Comparison of ENCODE assay signal across 26 cellular contexts in genomic region chrX:120794525-120794975, GRCh38.
DNase-seq lines count a peak whose midpoint lies in the region; ATAC-seq and TF ChIP-seq lines count a peak whose summit lies in the region.
"Had no signal": no experiment of that assay in that cellular context is flagged by ENCODE, and none has a peak within 500 bp of the region (broad histone marks: within the 10 kb centered on the region; RNA-seq: fewer than 3 reads in every experiment).

No MANE protein-coding gene starts in this region.

- no peaks in the 10 kb centered on the region for H3K27me3 Mint-ChIP-seq in activated CD4-positive, alpha-beta memory T cell treated with anti-CD3 and anti-CD28 coated beads for 36 hours
- H3K27me3 Mint-ChIP-seq in activated CD4-positive, alpha-beta memory T cell treated with anti-CD3 and anti-CD28 coated beads, Interleukin-2, amount 10 ng/mL, durations not matched to agents 7 days and 5 days, result no peaks in the 10 kb centered on the region
- H3K27me3 Mint-ChIP-seq in naive thymus-derived CD4-positive, alpha-beta T cell, result no peaks in the 10 kb centered on the region
- H3K27me3 Mint-ChIP-seq: IgD-negative memory B cell had no signal

- H2AFZ ChIP-seq in OCI-LY7 (ENCODE audit: low read length), result peak overlapping the region; percentile 46; the same call in 1 of the 2 replicates
- H2AFZ ChIP-seq: neural progenitor cell had no signal

- H3K36me3 ChIP-seq in OCI-LY7 (ENCODE audit: insufficient read depth, low read length), result no peaks in the 10 kb centered on the region
- no peaks in the 10 kb centered on the region for H3K36me3 ChIP-seq in naive thymus-derived CD4-positive, alpha-beta T cell (ENCODE audit: control insufficient read depth in 2 of 3, insufficient read depth in 3 of 3, low read length in 3 of 3)
- H3K36me3 ChIP-seq: ascending aorta; BLaER1 treated with 17β-estradiol and CSF1 and Interleukin-3, amounts not matched to agents 10 nM and 100 nM; neural progenitor cell; prostate gland; spleen had no signal

- POLR2A ChIA-PET in activated CD4-positive, alpha-beta memory T cell treated with anti-CD3 and anti-CD28 coated beads for 36 hours (lab: Charles Lee), result no interaction called here
- POLR2A ChIA-PET in activated CD4-positive, alpha-beta memory T cell treated with anti-CD3 and anti-CD28 coated beads, Interleukin-2, amount 10 ng/mL, durations not matched to agents 7 days and 5 days (lab: Charles Lee), result no interaction called here
- POLR2A ChIA-PET in OCI-LY7 (lab: Charles Lee), result interaction anchor here (0.7 kb wide), 1 partner anchor 280 kb away, joined by 3 read pairs; no protein-coding TSS in a partner anchor
- POLR2A ChIA-PET in naive thymus-derived CD4-positive, alpha-beta T cell (lab: Charles Lee), result interaction anchor here (1.4 kb wide), 1 partner anchor 9 kb away, joined by 5 read pairs; no protein-coding TSS in a partner anchor

- DNase-seq in activated CD4-positive, alpha-beta memory T cell treated with anti-CD3 and anti-CD28 coated beads for 36 hours, result no peak
- no peak for DNase-seq in activated CD4-positive, alpha-beta memory T cell treated with anti-CD3 and anti-CD28 coated beads, Interleukin-2, amount 10 ng/mL, durations not matched to agents 7 days and 5 days
- DNase-seq in OCI-LY7 (ENCODE audit: low spot score) (no peak), cardiac fibroblast (ENCODE audit: low read depth in 2 of 2) (peak; percentile 46 to 61), T-helper 1 cell (no peak), HuH-7.5 (ENCODE audit: low spot score) (no peak)
- no peak for DNase-seq in naive thymus-derived CD4-positive, alpha-beta T cell
- DNase-seq: activated CD4-positive, CD25-positive, alpha-beta regulatory T cell treated with anti-CD3 and anti-CD28 coated beads, Interleukin-2, amount 50 U/mL, for 72 hours; activated naive CD4-positive, alpha-beta T cell; cortex of kidney; GF-D8; H7; left colon; midbrain; NCI-H146; NCI-H774; spleen; substantia nigra; T-helper 9 cell had no signal

- no peaks in the 10 kb centered on the region for H3K9me3 ChIP-seq in OCI-LY7 (ENCODE audit: low read length)
- no peaks in the 10 kb centered on the region for H3K9me3 ChIP-seq in naive thymus-derived CD4-positive, alpha-beta T cell (ENCODE audit: control insufficient read depth in 2 of 3, low read length in 3 of 3)
- H3K9me3 ChIP-seq: ascending aorta; BLaER1 treated with 17β-estradiol and CSF1 and Interleukin-3, amounts not matched to agents 10 nM and 100 nM; prostate gland; spleen had no signal

- BruUV-seq in OCI-LY7 (replicated peaks; lab: Mats Ljungman, UMichigan), result no TSS peak

- no peaks in the 10 kb centered on the region for H3K27me3 ChIP-seq in naive thymus-derived CD4-positive, alpha-beta T cell (ENCODE audit: control insufficient read depth in 2 of 2, insufficient read depth in 2 of 2, low read length in 2 of 2)
- H3K27me3 ChIP-seq: ascending aorta; BLaER1 treated with 17β-estradiol and CSF1 and Interleukin-3, amounts not matched to agents 10 nM and 100 nM; spleen had no signal

- no peak overlapping the region for H3K4me2 ChIP-seq in OCI-LY7 (ENCODE audit: low read length)
- H3K4me2 ChIP-seq: neural progenitor cell had no signal

- H3K4me3 Mint-ChIP-seq in activated CD4-positive, alpha-beta memory T cell treated with anti-CD3 and anti-CD28 coated beads for 36 hours, result no peak overlapping the region
- no peak overlapping the region for H3K4me3 Mint-ChIP-seq in activated CD4-positive, alpha-beta memory T cell treated with anti-CD3 and anti-CD28 coated beads, Interleukin-2, amount 10 ng/mL, durations not matched to agents 7 days and 5 days
- peak overlapping the region in 6 of 10 donors; percentile 0 to 48 (median 4) for H3K4me3 Mint-ChIP-seq in naive thymus-derived CD4-positive, alpha-beta T cell
- H3K4me3 Mint-ChIP-seq: IgD-negative memory B cell, neural progenitor cell had no signal

- TF ChIP-seq CTCF in OCI-LY7 (conservative IDR thresholded peaks at IDR 0.05; ENCODE audit: low read length), result no peak
- TF ChIP-seq CTCF in cardiac fibroblast (IDR thresholded peaks at IDR 0.05; ENCODE audit: low read depth, low read length), result no peak

- no peaks in the 10 kb centered on the region for H3K79me2 ChIP-seq in OCI-LY7 (ENCODE audit: insufficient read depth, low read depth, low read length)

- H3K27ac Mint-ChIP-seq in activated CD4-positive, alpha-beta memory T cell treated with anti-CD3 and anti-CD28 coated beads for 36 hours, result peak overlapping the region; percentile 23
- no peak overlapping the region for H3K27ac Mint-ChIP-seq in activated CD4-positive, alpha-beta memory T cell treated with anti-CD3 and anti-CD28 coated beads, Interleukin-2, amount 10 ng/mL, durations not matched to agents 7 days and 5 days
- peak overlapping the region in 3 of 9 donors; percentile 2 to 76 (median 12) for H3K27ac Mint-ChIP-seq in naive thymus-derived CD4-positive, alpha-beta T cell
- H3K27ac Mint-ChIP-seq: IgD-negative memory B cell, neural progenitor cell had no signal

- H3K4me3 ChIP-seq in OCI-LY7 (ENCODE audit: low read depth, low read length, poor library complexity, severe bottlenecking) (no peak overlapping the region), cardiac fibroblast (replicated peaks in 1 of 2; ENCODE audit: low read depth in 2 of 2, low read length in 2 of 2) (no peak overlapping the region)
- no peak overlapping the region for H3K4me3 ChIP-seq in naive thymus-derived CD4-positive, alpha-beta T cell (ENCODE audit: low read length)
- H3K4me3 ChIP-seq: ascending aorta; BLaER1 treated with 17β-estradiol and CSF1 and Interleukin-3, amounts not matched to agents 10 nM and 100 nM; GM12878; neural progenitor cell; prostate gland; spleen had no signal

- ATAC-seq in naive thymus-derived CD4-positive, alpha-beta T cell, result no peak
- no peak for ATAC-seq in HG03460 (IDR thresholded peaks at IDR 0.05; ENCODE audit: unreplicated experiment)
- ATAC-seq: GM12878, left colon had no signal

- no peak overlapping the region for H3K27ac ChIP-seq in OCI-LY7 (ENCODE audit: low read depth, low read length, poor library complexity, severe bottlenecking)
- no peak overlapping the region for H3K27ac ChIP-seq in naive thymus-derived CD4-positive, alpha-beta T cell (ENCODE audit: low read depth, low read length)
- H3K27ac ChIP-seq: ascending aorta, neural progenitor cell, prostate gland, spleen had no signal

- peaks cover 55% of the 10 kb centered on the region for H3K4me1 Mint-ChIP-seq in activated CD4-positive, alpha-beta memory T cell treated with anti-CD3 and anti-CD28 coated beads for 36 hours (ENCODE audit: low read depth)
- H3K4me1 Mint-ChIP-seq in activated CD4-positive, alpha-beta memory T cell treated with anti-CD3 and anti-CD28 coated beads, Interleukin-2, amount 10 ng/mL, durations not matched to agents 7 days and 5 days, result peaks cover 28% of the 10 kb centered on the region
- peaks cover 12 to 61% (median 55%) of the 10 kb centered on the region in 7 donors for H3K4me1 Mint-ChIP-seq in naive thymus-derived CD4-positive, alpha-beta T cell

- no peaks in the 10 kb centered on the region for H3K9me2 ChIP-seq in OCI-LY7 (ENCODE audit: insufficient read depth, low read length)

- H3K4me1 ChIP-seq in OCI-LY7 (ENCODE audit: insufficient read depth, low read length, poor library complexity, severe bottlenecking), result peaks cover 8% of the 10 kb centered on the region
- H3K4me1 ChIP-seq in naive thymus-derived CD4-positive, alpha-beta T cell (ENCODE audit: control insufficient read depth in 2 of 2, insufficient read depth in 2 of 2, low read length in 2 of 2), result peaks cover 0 to 6% of the 10 kb centered on the region in 2 donors
- H3K4me1 ChIP-seq: neural progenitor cell, prostate gland, spleen had no signal

- no peaks in the 10 kb centered on the region for H3K36me3 Mint-ChIP-seq in activated CD4-positive, alpha-beta memory T cell treated with anti-CD3 and anti-CD28 coated beads for 36 hours
- no peaks in the 10 kb centered on the region for H3K36me3 Mint-ChIP-seq in activated CD4-positive, alpha-beta memory T cell treated with anti-CD3 and anti-CD28 coated beads, Interleukin-2, amount 10 ng/mL, durations not matched to agents 7 days and 5 days (ENCODE audit: low read depth)
- H3K36me3 Mint-ChIP-seq in naive thymus-derived CD4-positive, alpha-beta T cell, result no peaks in the 10 kb centered on the region
- H3K36me3 Mint-ChIP-seq: IgD-negative memory B cell, neural progenitor cell had no signal

- no peaks in the 10 kb centered on the region for H3K9me3 Mint-ChIP-seq in activated CD4-positive, alpha-beta memory T cell treated with anti-CD3 and anti-CD28 coated beads for 36 hours
- H3K9me3 Mint-ChIP-seq in activated CD4-positive, alpha-beta memory T cell treated with anti-CD3 and anti-CD28 coated beads, Interleukin-2, amount 10 ng/mL, durations not matched to agents 7 days and 5 days, result no peaks in the 10 kb centered on the region
- H3K9me3 Mint-ChIP-seq in naive thymus-derived CD4-positive, alpha-beta T cell, result no peaks in the 10 kb centered on the region
- H3K9me3 Mint-ChIP-seq: IgD-negative memory B cell, neural progenitor cell had no signal

- H4K20me1 ChIP-seq in OCI-LY7 (ENCODE audit: insufficient read depth, low read length), result no peaks in the 10 kb centered on the region
- H4K20me1 ChIP-seq: BLaER1 treated with 17β-estradiol and CSF1 and Interleukin-3, amounts not matched to agents 10 nM and 100 nM had no signal

- CTCF ChIA-PET in activated CD4-positive, alpha-beta memory T cell treated with anti-CD3 and anti-CD28 coated beads for 36 hours (lab: Charles Lee), result no interaction called here
- CTCF ChIA-PET in activated CD4-positive, alpha-beta memory T cell treated with anti-CD3 and anti-CD28 coated beads, Interleukin-2, amount 10 ng/mL, durations not matched to agents 7 days and 5 days (lab: Charles Lee), result no interaction called here
- CTCF ChIA-PET in OCI-LY7 (lab: Charles Lee; ENCODE audit: unreplicated experiment), result no interaction called here
- CTCF ChIA-PET in naive thymus-derived CD4-positive, alpha-beta T cell (lab: Charles Lee), result no interaction called here

- intact Hi-C loops in activated CD4-positive, alpha-beta memory T cell treated with anti-CD3 and anti-CD28 coated beads for 36 hours (cut with micrococcal nuclease), result loop anchor here (2.0 to 10.0 kb wide), 4 partner anchors 48 to 710 kb away; no protein-coding TSS in a partner anchor
- intact Hi-C loops in OCI-LY7 (cut with micrococcal nuclease; ENCODE audit: unreplicated experiment), result loop anchor here (5.0 kb wide), 1 partner anchor 778 kb away; no protein-coding TSS in a partner anchor
- intact Hi-C loops in naive thymus-derived CD4-positive, alpha-beta T cell (cut with micrococcal nuclease), result loop anchor here in 1 of 2 donors (5.0 kb wide), 2 partner anchors 48 to 513 kb away; no protein-coding TSS in a partner anchor

Comparison
In these comparisons a context has a peak if more than half of its experiments do, and no peak if none do; other contexts are left out.
1. DNase-seq: peak in cardiac fibroblast (2 of 2); none in activated CD4-positive, alpha-beta memory T cell treated with anti-CD3 and anti-CD28 coated beads for 36 hours (single experiment), activated CD4-positive, alpha-beta memory T cell treated with anti-CD3 and anti-CD28 coated beads, Interleukin-2, amount 10 ng/mL, durations not matched to agents 7 days and 5 days (single experiment), OCI-LY7 (single experiment), naive thymus-derived CD4-positive, alpha-beta T cell (0 of 9), T-helper 1 cell (0 of 5) and HuH-7.5 (single experiment).
2. H3K4me3 Mint-ChIP-seq: peak in naive thymus-derived CD4-positive, alpha-beta T cell (6 of 10); none in activated CD4-positive, alpha-beta memory T cell treated with anti-CD3 and anti-CD28 coated beads for 36 hours (single experiment) and activated CD4-positive, alpha-beta memory T cell treated with anti-CD3 and anti-CD28 coated beads, Interleukin-2, amount 10 ng/mL, durations not matched to agents 7 days and 5 days (single experiment).
3. POLR2A ChIA-PET loops: an anchor here in OCI-LY7 (0.7 kb wide) and naive thymus-derived CD4-positive, alpha-beta T cell (1.4 kb wide); none called in activated CD4-positive, alpha-beta memory T cell treated with anti-CD3 and anti-CD28 coated beads for 36 hours and activated CD4-positive, alpha-beta memory T cell treated with anti-CD3 and anti-CD28 coated beads, Interleukin-2, amount 10 ng/mL, durations not matched to agents 7 days and 5 days.